8 cellular contexts compared by ENCODE assay signal in genomic region chrX:153794897-153795816, GRCh38. TPM values are rescaled to one million over a fixed set of nuclear protein-coding genes. Genes with fewer than 3 reads are reported as not detected.
A peak's percentile ranks its signal among the peaks of the same experiment; 100 is the strongest.
DNase-seq lines count a peak whose midpoint lies in the region; ATAC-seq and TF ChIP-seq lines count a peak whose summit lies in the region.

No MANE protein-coding gene starts in this region.

- POLR2A ChIA-PET in activated CD4-positive, alpha-beta memory T cell treated with anti-CD3 and anti-CD28 coated beads, Interleukin-2, amount 10 ng/mL, durations not matched to agents 7 days and 5 days (lab: Charles Lee), result interaction anchor here (0.6 to 2.4 kb wide), 5 partner anchors 68 to 131 kb away, joined by 3 to 25 read pairs (median 4); partner anchors contain the start of gene ARHGAP4

- H3K27me3 ChIP-seq in gastroesophageal sphincter (no peaks in the 10 kb centered on the region), sigmoid colon (no peaks in the 10 kb centered on the region)

- H3K27me3 Mint-ChIP-seq in activated CD4-positive, alpha-beta memory T cell treated with anti-CD3 and anti-CD28 coated beads, Interleukin-2, amount 10 ng/mL, durations not matched to agents 7 days and 5 days, result no peaks in the 10 kb centered on the region

- H3K27ac Mint-ChIP-seq in activated CD4-positive, alpha-beta memory T cell treated with anti-CD3 and anti-CD28 coated beads, Interleukin-2, amount 10 ng/mL, durations not matched to agents 7 days and 5 days, result peak overlapping the region; percentile 75

- H3K27ac ChIP-seq in gastroesophageal sphincter, result peak overlapping the region; percentile 87 to 96 (median 94)
- peak overlapping the region; percentile 89 to 98 (median 94) for H3K27ac ChIP-seq in sigmoid colon

- CTCF ChIA-PET in activated CD4-positive, alpha-beta memory T cell treated with anti-CD3 and anti-CD28 coated beads, Interleukin-2, amount 10 ng/mL, durations not matched to agents 7 days and 5 days (lab: Charles Lee), result interaction anchor here (1.0 to 1.6 kb wide), 3 partner anchors 22 to 152 kb away, joined by 3 to 7 read pairs (median 4); no protein-coding TSS in a partner anchor

- TF ChIP-seq CTCF in gastroesophageal sphincter (IDR thresholded peaks at IDR 0.05), result no peak
- no peak for TF ChIP-seq CTCF in sigmoid colon (IDR thresholded peaks at IDR 0.05)

- TF ChIP-seq POLR2A in gastroesophageal sphincter (IDR thresholded peaks at IDR 0.05), result no peak
- no peak for TF ChIP-seq POLR2A in sigmoid colon (IDR thresholded peaks at IDR 0.05)

- H3K9me3 ChIP-seq in gastroesophageal sphincter (no peaks in the 10 kb centered on the region), sigmoid colon (no peaks in the 10 kb centered on the region)

- H3K9me3 Mint-ChIP-seq in activated CD4-positive, alpha-beta memory T cell treated with anti-CD3 and anti-CD28 coated beads, Interleukin-2, amount 10 ng/mL, durations not matched to agents 7 days and 5 days, result no peaks in the 10 kb centered on the region

- DNase-seq in activated gamma-delta T cell treated with Interleukin-2 at 50 U/mL for 16 hours, result peak; percentile 15
- no peak for DNase-seq in activated gamma-delta T cell (lab: John Stamatoyannopoulos, UW)
- DNase-seq in activated CD4-positive, alpha-beta memory T cell treated with anti-CD3 and anti-CD28 coated beads, Interleukin-2, amount 10 ng/mL, durations not matched to agents 7 days and 5 days, result peak; percentile 23
- no peak for DNase-seq in sigmoid colon
- DNase-seq in NCI-H82 treated with DMSO at 0.1 percent for 48 hours (lab: John Stamatoyannopoulos, UW; ENCODE audit: unreplicated experiment), result no peak
- DNase-seq in UCSD-AML1 (lab: John Stamatoyannopoulos, UW; ENCODE audit: unreplicated experiment), result no peak

- no CpG with 5 or more reads among the region's 47 CpGs for WGBS in gastroesophageal sphincter (ENCODE audit: low coverage in 1 of 2), 2 donors
- whole genome bisulfite sequencing in sigmoid colon, 2 donors, result 4 to 8% methylated on average over 47 of the region's 47 CpGs

- intact Hi-C loops in sigmoid colon (cut with DNase I), result loop anchor here (5.0 kb wide), 1 partner anchor 132 kb away; the partner anchor contains the start of gene ARHGAP4

- H3K36me3 ChIP-seq in gastroesophageal sphincter, result peaks cover 0 to 35% of the 10 kb centered on the region in 2 donors
- H3K36me3 ChIP-seq in sigmoid colon, result peaks cover 0 to 23% (median 8%) of the 10 kb centered on the region in 4 donors

- H3K4me1 Mint-ChIP-seq in activated CD4-positive, alpha-beta memory T cell treated with anti-CD3 and anti-CD28 coated beads, Interleukin-2, amount 10 ng/mL, durations not matched to agents 7 days and 5 days, result peaks cover 24% of the 10 kb centered on the region

- H3K4me1 ChIP-seq in gastroesophageal sphincter (peaks cover 0 to 54% (median 9%) of the 10 kb centered on the region in 3 donors), sigmoid colon (peaks cover 0 to 32% (median 29%) of the 10 kb centered on the region in 4 donors)

- peak overlapping the region; percentile 94 for H3K4me3 Mint-ChIP-seq in activated CD4-positive, alpha-beta memory T cell treated with anti-CD3 and anti-CD28 coated beads, Interleukin-2, amount 10 ng/mL, durations not matched to agents 7 days and 5 days

- H3K4me3 ChIP-seq in gastroesophageal sphincter (peak overlapping the region; percentile 66 to 73), sigmoid colon (peak overlapping the region; percentile 34 to 71 (median 62))

- peak; percentile 1 for ATAC-seq in gastroesophageal sphincter
- no peak for ATAC-seq in GM21723 (IDR thresholded peaks at IDR 0.05; ENCODE audit: unreplicated experiment)

- no peak for TF ChIP-seq EP300 in gastroesophageal sphincter (IDR thresholded peaks at IDR 0.05)
- TF ChIP-seq EP300 in sigmoid colon (IDR thresholded peaks at IDR 0.05), result no peak

- H3K36me3 Mint-ChIP-seq in activated CD4-positive, alpha-beta memory T cell treated with anti-CD3 and anti-CD28 coated beads, Interleukin-2, amount 10 ng/mL, durations not matched to agents 7 days and 5 days (ENCODE audit: low read depth), result peaks cover 33% of the 10 kb centered on the region

RNA-seq across cellular contexts. Expression of gene SSR4, which starts 0.7 kb away (rescaled TPM):
- total RNA-seq in activated CD4-positive, alpha-beta memory T cell treated with anti-CD3 and anti-CD28 coated beads, Interleukin-2, amount 10 ng/mL, durations not matched to agents 7 days and 5 days, result 100 to 1,000 TPM; 247 to 250 TPM
- 100 to 1,000 TPM in 2 of 4 donors, 10 to 100 TPM in 2; 75.8 to 126 (median 110) TPM for total RNA-seq in gastroesophageal sphincter
- 100 to 1,000 TPM; 143 to 177 (median 156) TPM for total RNA-seq in sigmoid colon
- 100 to 1,000 TPM; 327 to 494 (median 405) TPM for polyA plus RNA-seq in sigmoid colon

RNA-seq across cellular contexts. Expression of gene IDH3G, which starts 1.0 kb away (rescaled TPM):
- total RNA-seq in activated CD4-positive, alpha-beta memory T cell treated with anti-CD3 and anti-CD28 coated beads, Interleukin-2, amount 10 ng/mL, durations not matched to agents 7 days and 5 days, result 10 to 100 TPM; 62.4 to 64.8 TPM
- total RNA-seq in gastroesophageal sphincter (100 to 1,000 TPM in 1 of 4 donors, 10 to 100 TPM in 3; 55.5 to 104 (median 59.7) TPM), sigmoid colon (10 to 100 TPM; 54.2 to 89.5 (median 62.7) TPM)
- 10 to 100 TPM; 66.7 to 85.3 (median 76.5) TPM for polyA plus RNA-seq in sigmoid colon

RNA-seq across cellular contexts. Expression of gene SRPK3, which starts 14.3 kb away (rescaled TPM):
- not detected for total RNA-seq in activated CD4-positive, alpha-beta memory T cell treated with anti-CD3 and anti-CD28 coated beads, Interleukin-2, amount 10 ng/mL, durations not matched to agents 7 days and 5 days
- total RNA-seq in gastroesophageal sphincter, result 1 to 10 TPM in 3 of 4 donors, not detected in 1; 3.0 to 4.7 (median 4.4) TPM
- 10 to 100 TPM in 1 of 4 donors, 1 to 10 TPM in 3; 2.1 to 13.0 (median 6.9) TPM for total RNA-seq in sigmoid colon
- under 1 TPM in 1 of 3 donors, not detected in 2; 0.31 TPM for polyA plus RNA-seq in sigmoid colon

RNA-seq across cellular contexts. Expression of gene PLXNB3, which starts 31.1 kb away (rescaled TPM):
- total RNA-seq in activated CD4-positive, alpha-beta memory T cell treated with anti-CD3 and anti-CD28 coated beads, Interleukin-2, amount 10 ng/mL, durations not matched to agents 7 days and 5 days, result under 1 TPM; 0.18 to 0.58 TPM
- total RNA-seq in gastroesophageal sphincter, result 10 to 100 TPM in 3 of 4 donors, 1 to 10 TPM in 1; 9.2 to 19.2 (median 16.8) TPM
- total RNA-seq in sigmoid colon, result 10 to 100 TPM in 3 of 4 donors, 1 to 10 TPM in 1; 9.2 to 50.1 (median 25.7) TPM
- 1 to 10 TPM in 1 of 3 donors, under 1 TPM in 1, not detected in 1; 0.60 to 2.2 TPM for polyA plus RNA-seq in sigmoid colon

RNA-seq across cellular contexts. Expression of gene PDZD4, which starts 35.2 kb away (rescaled TPM):
- total RNA-seq in activated CD4-positive, alpha-beta memory T cell treated with anti-CD3 and anti-CD28 coated beads, Interleukin-2, amount 10 ng/mL, durations not matched to agents 7 days and 5 days, result 1 to 10 TPM in 1 of 2 experiments, under 1 TPM in 1; 0.88 to 1.1 TPM
- total RNA-seq in gastroesophageal sphincter (10 to 100 TPM; 10.6 to 48.5 (median 26.4) TPM), sigmoid colon (10 to 100 TPM in 3 of 4 donors, 1 to 10 TPM in 1; 8.6 to 24.4 (median 14.2) TPM)
- 1 to 10 TPM in 2 of 3 donors, under 1 TPM in 1; 0.46 to 5.1 (median 1.2) TPM for polyA plus RNA-seq in sigmoid colon

Comparison
In these comparisons a context has a peak if more than half of its experiments do, and no peak if none do; other contexts are left out.
1. DNase-seq: peak in activated gamma-delta T cell treated with Interleukin-2 at 50 U/mL for 16 hours (single experiment) and activated CD4-positive, alpha-beta memory T cell treated with anti-CD3 and anti-CD28 coated beads, Interleukin-2, amount 10 ng/mL, durations not matched to agents 7 days and 5 days (single experiment); none in activated gamma-delta T cell (single experiment), sigmoid colon (single experiment), NCI-H82 treated with DMSO at 0.1 percent for 48 hours (single experiment) and UCSD-AML1 (single experiment).